ENCODE assay signal across 1 cellular context in the genomic region with DNA sequence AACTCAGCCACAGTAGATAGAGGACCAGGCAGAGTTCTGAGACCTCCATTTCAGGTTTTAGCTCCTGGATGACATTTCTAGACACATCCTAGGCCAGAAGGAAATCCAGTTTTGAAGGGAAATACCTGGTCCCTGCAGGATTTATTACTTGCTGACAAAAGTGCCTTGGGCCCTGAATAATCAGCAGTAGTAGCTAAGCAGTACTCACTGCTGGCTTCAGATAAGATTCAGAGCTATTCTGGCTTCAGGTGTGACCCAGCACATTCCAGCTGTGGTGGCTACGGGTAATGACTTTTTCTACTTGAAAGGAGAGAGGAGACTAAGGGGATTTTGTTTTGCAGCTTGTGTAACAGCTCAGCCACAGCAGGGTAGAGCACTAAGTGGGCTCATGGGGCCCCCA.
A peak's percentile ranks its signal among the peaks of the same experiment; 100 is the strongest.
TF ChIP-seq lines count a peak whose summit lies in the region.

No MANE protein-coding gene starts in this region.

TF ChIP-seq in K562, 482 proteins besides CTCF, POLR2A, EP300 and RAD21 (continued from another document and continues in another):
- TF ChIP-seq, protein P1, sequence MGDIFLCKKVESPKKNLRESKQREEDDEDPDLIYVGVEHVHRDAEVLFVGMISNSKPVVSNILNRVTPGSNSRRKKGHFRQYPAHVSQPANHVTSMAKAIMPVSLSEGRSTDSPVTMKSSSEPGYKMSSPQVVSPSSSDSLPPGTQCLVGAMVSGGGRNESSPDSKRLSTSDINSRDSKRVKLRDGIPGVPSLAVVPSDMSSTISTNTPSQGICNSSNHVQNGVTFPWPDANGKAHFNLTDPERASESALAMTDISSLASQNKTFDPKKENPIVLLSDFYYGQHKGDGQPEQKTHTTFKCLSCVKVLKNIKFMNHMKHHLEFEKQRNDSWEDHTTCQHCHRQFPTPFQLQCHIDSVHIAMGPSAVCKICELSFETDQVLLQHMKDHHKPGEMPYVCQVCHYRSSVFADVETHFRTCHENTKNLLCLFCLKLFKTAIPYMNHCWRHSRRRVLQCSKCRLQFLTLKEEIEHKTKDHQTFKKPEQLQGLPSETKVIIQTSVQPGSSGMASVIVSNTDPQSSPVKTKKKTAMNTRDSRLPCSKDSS (IDR thresholded peaks at IDR 0.05; ENCODE audit: low read depth, partially characterized antibody): no peak
- TF ChIP-seq, protein P2, sequence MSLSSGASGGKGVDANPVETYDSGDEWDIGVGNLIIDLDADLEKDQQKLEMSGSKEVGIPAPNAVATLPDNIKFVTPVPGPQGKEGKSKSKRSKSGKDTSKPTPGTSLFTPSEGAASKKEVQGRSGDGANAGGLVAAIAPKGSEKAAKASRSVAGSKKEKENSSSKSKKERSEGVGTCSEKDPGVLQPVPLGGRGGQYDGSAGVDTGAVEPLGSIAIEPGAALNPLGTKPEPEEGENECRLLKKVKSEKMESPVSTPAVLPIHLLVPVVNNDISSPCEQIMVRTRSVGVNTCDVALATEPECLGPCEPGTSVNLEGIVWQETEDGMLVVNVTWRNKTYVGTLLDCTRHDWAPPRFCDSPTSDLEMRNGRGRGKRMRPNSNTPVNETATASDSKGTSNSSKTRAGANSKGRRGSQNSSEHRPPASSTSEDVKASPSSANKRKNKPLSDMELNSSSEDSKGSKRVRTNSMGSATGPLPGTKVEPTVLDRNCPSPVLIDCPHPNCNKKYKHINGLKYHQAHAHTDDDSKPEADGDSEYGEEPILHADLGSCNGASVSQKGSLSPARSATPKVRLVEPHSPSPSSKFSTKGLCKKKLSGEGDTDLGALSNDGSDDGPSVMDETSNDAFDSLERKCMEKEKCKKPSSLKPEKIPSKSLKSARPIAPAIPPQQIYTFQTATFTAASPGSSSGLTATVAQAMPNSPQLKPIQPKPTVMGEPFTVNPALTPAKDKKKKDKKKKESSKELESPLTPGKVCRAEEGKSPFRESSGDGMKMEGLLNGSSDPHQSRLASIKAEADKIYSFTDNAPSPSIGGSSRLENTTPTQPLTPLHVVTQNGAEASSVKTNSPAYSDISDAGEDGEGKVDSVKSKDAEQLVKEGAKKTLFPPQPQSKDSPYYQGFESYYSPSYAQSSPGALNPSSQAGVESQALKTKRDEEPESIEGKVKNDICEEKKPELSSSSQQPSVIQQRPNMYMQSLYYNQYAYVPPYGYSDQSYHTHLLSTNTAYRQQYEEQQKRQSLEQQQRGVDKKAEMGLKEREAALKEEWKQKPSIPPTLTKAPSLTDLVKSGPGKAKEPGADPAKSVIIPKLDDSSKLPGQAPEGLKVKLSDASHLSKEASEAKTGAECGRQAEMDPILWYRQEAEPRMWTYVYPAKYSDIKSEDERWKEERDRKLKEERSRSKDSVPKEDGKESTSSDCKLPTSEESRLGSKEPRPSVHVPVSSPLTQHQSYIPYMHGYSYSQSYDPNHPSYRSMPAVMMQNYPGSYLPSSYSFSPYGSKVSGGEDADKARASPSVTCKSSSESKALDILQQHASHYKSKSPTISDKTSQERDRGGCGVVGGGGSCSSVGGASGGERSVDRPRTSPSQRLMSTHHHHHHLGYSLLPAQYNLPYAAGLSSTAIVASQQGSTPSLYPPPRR (CRISPR knock-in tag; IDR thresholded peaks at IDR 0.05; ENCODE audit: borderline replicate concordance): no peak
- TF ChIP-seq POLR3A (IDR thresholded peaks at IDR 0.05; ENCODE audit: borderline replicate concordance, extremely low read depth, insufficient read depth, insufficient read length) (no peak), CBX3 (IDR thresholded peaks at IDR 0.05; ENCODE audit: borderline replicate concordance in 1 of 2, low read length in 2 of 2) (peak in 1 of 2 experiments; percentile 84; a peak in 2 of 3 replicates), ZFX (CRISPR knock-in tag; IDR thresholded peaks at IDR 0.05) (no peak), CC2D1A (IDR thresholded peaks at IDR 0.05) (peak; percentile 60; the same call in 1 of the 2 replicates), DNMT1 (IDR thresholded peaks at IDR 0.05) (no peak), MTA2 (IDR thresholded peaks at IDR 0.05; ENCODE audit: low read depth) (peak; percentile 94), ZNF324 (CRISPR knock-in tag; IDR thresholded peaks at IDR 0.05) (no peak), SPI1 (IDR thresholded peaks at IDR 0.05; ENCODE audit: borderline replicate concordance, low read depth, low read length) (no peak), MIER1 (IDR thresholded peaks at IDR 0.05; ENCODE audit: low read depth) (no peak), ZNF124 (CRISPR knock-in tag; IDR thresholded peaks at IDR 0.05) (no peak), SMARCA4 (IDR thresholded peaks at IDR 0.05) (peak; percentile 97), TRIM28 (IDR thresholded peaks at IDR 0.05) (no peak), ZNF77 (CRISPR knock-in tag; IDR thresholded peaks at IDR 0.05) (no peak), ZNF589 (CRISPR knock-in tag; IDR thresholded peaks at IDR 0.05; ENCODE audit: low read depth) (0 out of 2 replicates have a peak, but pooled peaks have one; percentile 44), U2AF2 (optimal IDR thresholded peaks at IDR 0.05; ENCODE audit: low read depth, low read length) (no peak)
- TF ChIP-seq, protein P3, sequence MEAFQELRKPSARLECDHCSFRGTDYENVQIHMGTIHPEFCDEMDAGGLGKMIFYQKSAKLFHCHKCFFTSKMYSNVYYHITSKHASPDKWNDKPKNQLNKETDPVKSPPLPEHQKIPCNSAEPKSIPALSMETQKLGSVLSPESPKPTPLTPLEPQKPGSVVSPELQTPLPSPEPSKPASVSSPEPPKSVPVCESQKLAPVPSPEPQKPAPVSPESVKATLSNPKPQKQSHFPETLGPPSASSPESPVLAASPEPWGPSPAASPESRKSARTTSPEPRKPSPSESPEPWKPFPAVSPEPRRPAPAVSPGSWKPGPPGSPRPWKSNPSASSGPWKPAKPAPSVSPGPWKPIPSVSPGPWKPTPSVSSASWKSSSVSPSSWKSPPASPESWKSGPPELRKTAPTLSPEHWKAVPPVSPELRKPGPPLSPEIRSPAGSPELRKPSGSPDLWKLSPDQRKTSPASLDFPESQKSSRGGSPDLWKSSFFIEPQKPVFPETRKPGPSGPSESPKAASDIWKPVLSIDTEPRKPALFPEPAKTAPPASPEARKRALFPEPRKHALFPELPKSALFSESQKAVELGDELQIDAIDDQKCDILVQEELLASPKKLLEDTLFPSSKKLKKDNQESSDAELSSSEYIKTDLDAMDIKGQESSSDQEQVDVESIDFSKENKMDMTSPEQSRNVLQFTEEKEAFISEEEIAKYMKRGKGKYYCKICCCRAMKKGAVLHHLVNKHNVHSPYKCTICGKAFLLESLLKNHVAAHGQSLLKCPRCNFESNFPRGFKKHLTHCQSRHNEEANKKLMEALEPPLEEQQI (IDR thresholded peaks at IDR 0.05): peak; percentile 67; the same call in 1 of the 2 replicates
- TF ChIP-seq, protein P4, sequence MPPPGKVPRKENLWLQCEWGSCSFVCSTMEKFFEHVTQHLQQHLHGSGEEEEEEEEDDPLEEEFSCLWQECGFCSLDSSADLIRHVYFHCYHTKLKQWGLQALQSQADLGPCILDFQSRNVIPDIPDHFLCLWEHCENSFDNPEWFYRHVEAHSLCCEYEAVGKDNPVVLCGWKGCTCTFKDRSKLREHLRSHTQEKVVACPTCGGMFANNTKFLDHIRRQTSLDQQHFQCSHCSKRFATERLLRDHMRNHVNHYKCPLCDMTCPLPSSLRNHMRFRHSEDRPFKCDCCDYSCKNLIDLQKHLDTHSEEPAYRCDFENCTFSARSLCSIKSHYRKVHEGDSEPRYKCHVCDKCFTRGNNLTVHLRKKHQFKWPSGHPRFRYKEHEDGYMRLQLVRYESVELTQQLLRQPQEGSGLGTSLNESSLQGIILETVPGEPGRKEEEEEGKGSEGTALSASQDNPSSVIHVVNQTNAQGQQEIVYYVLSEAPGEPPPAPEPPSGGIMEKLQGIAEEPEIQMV (tag; conservative IDR thresholded peaks at IDR 0.05; ENCODE audit: low read depth): no peak
- TF ChIP-seq, protein P5, sequence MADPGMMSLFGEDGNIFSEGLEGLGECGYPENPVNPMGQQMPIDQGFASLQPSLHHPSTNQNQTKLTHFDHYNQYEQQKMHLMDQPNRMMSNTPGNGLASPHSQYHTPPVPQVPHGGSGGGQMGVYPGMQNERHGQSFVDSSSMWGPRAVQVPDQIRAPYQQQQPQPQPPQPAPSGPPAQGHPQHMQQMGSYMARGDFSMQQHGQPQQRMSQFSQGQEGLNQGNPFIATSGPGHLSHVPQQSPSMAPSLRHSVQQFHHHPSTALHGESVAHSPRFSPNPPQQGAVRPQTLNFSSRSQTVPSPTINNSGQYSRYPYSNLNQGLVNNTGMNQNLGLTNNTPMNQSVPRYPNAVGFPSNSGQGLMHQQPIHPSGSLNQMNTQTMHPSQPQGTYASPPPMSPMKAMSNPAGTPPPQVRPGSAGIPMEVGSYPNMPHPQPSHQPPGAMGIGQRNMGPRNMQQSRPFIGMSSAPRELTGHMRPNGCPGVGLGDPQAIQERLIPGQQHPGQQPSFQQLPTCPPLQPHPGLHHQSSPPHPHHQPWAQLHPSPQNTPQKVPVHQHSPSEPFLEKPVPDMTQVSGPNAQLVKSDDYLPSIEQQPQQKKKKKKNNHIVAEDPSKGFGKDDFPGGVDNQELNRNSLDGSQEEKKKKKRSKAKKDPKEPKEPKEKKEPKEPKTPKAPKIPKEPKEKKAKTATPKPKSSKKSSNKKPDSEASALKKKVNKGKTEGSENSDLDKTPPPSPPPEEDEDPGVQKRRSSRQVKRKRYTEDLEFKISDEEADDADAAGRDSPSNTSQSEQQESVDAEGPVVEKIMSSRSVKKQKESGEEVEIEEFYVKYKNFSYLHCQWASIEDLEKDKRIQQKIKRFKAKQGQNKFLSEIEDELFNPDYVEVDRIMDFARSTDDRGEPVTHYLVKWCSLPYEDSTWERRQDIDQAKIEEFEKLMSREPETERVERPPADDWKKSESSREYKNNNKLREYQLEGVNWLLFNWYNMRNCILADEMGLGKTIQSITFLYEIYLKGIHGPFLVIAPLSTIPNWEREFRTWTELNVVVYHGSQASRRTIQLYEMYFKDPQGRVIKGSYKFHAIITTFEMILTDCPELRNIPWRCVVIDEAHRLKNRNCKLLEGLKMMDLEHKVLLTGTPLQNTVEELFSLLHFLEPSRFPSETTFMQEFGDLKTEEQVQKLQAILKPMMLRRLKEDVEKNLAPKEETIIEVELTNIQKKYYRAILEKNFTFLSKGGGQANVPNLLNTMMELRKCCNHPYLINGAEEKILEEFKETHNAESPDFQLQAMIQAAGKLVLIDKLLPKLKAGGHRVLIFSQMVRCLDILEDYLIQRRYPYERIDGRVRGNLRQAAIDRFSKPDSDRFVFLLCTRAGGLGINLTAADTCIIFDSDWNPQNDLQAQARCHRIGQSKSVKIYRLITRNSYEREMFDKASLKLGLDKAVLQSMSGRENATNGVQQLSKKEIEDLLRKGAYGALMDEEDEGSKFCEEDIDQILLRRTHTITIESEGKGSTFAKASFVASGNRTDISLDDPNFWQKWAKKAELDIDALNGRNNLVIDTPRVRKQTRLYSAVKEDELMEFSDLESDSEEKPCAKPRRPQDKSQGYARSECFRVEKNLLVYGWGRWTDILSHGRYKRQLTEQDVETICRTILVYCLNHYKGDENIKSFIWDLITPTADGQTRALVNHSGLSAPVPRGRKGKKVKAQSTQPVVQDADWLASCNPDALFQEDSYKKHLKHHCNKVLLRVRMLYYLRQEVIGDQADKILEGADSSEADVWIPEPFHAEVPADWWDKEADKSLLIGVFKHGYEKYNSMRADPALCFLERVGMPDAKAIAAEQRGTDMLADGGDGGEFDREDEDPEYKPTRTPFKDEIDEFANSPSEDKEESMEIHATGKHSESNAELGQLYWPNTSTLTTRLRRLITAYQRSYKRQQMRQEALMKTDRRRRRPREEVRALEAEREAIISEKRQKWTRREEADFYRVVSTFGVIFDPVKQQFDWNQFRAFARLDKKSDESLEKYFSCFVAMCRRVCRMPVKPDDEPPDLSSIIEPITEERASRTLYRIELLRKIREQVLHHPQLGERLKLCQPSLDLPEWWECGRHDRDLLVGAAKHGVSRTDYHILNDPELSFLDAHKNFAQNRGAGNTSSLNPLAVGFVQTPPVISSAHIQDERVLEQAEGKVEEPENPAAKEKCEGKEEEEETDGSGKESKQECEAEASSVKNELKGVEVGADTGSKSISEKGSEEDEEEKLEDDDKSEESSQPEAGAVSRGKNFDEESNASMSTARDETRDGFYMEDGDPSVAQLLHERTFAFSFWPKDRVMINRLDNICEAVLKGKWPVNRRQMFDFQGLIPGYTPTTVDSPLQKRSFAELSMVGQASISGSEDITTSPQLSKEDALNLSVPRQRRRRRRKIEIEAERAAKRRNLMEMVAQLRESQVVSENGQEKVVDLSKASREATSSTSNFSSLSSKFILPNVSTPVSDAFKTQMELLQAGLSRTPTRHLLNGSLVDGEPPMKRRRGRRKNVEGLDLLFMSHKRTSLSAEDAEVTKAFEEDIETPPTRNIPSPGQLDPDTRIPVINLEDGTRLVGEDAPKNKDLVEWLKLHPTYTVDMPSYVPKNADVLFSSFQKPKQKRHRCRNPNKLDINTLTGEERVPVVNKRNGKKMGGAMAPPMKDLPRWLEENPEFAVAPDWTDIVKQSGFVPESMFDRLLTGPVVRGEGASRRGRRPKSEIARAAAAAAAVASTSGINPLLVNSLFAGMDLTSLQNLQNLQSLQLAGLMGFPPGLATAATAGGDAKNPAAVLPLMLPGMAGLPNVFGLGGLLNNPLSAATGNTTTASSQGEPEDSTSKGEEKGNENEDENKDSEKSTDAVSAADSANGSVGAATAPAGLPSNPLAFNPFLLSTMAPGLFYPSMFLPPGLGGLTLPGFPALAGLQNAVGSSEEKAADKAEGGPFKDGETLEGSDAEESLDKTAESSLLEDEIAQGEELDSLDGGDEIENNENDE (IDR thresholded peaks at IDR 0.05; ENCODE audit: low read depth, low read length): no peak
- TF ChIP-seq, protein P6, sequence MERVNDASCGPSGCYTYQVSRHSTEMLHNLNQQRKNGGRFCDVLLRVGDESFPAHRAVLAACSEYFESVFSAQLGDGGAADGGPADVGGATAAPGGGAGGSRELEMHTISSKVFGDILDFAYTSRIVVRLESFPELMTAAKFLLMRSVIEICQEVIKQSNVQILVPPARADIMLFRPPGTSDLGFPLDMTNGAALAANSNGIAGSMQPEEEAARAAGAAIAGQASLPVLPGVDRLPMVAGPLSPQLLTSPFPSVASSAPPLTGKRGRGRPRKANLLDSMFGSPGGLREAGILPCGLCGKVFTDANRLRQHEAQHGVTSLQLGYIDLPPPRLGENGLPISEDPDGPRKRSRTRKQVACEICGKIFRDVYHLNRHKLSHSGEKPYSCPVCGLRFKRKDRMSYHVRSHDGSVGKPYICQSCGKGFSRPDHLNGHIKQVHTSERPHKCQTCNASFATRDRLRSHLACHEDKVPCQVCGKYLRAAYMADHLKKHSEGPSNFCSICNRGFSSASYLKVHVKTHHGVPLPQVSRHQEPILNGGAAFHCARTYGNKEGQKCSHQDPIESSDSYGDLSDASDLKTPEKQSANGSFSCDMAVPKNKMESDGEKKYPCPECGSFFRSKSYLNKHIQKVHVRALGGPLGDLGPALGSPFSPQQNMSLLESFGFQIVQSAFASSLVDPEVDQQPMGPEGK (CRISPR knock-in tag; IDR thresholded peaks at IDR 0.05; ENCODE audit: borderline replicate concordance): no peak
- TF ChIP-seq, protein P7, sequence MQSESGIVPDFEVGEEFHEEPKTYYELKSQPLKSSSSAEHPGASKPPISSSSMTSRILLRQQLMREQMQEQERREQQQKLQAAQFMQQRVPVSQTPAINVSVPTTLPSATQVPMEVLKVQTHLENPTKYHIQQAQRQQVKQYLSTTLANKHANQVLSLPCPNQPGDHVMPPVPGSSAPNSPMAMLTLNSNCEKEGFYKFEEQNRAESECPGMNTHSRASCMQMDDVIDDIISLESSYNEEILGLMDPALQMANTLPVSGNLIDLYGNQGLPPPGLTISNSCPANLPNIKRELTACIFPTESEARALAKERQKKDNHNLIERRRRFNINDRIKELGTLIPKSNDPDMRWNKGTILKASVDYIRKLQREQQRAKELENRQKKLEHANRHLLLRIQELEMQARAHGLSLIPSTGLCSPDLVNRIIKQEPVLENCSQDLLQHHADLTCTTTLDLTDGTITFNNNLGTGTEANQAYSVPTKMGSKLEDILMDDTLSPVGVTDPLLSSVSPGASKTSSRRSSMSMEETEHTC (IDR thresholded peaks at IDR 0.05): no peak
